ENCODE assay signal across 8 cellular contexts in genomic region chr2:130355578-130356431, GRCh38. TPM values are rescaled to one million over a fixed set of nuclear protein-coding genes. Genes with fewer than 3 reads are reported as not detected.
DNase-seq lines count a peak whose midpoint lies in the region; ATAC-seq and TF ChIP-seq lines count a peak whose summit lies in the region.

A gene with protein sequence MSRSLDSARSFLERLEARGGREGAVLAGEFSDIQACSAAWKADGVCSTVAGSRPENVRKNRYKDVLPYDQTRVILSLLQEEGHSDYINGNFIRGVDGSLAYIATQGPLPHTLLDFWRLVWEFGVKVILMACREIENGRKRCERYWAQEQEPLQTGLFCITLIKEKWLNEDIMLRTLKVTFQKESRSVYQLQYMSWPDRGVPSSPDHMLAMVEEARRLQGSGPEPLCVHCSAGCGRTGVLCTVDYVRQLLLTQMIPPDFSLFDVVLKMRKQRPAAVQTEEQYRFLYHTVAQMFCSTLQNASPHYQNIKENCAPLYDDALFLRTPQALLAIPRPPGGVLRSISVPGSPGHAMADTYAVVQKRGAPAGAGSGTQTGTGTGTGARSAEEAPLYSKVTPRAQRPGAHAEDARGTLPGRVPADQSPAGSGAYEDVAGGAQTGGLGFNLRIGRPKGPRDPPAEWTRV (plus strand): TSS chr2:130356056. CDS start chr2:130356108, 52 bp downstream.

- peak within 1 kb of the TSS; percentile 88 for H3K4me2 ChIP-seq in GM23338

- peak; percentile 72 for DNase-seq in GM23338 (ENCODE audit: low spot score)
- peak; percentile 41 to 55 for DNase-seq in Kasumi-1 (lab: John Stamatoyannopoulos, UW)
- DNase-seq in SK-N-MC (ENCODE audit: low read depth, low spot score), result no peak
- DNase-seq in adipocyte (ENCODE audit: low read depth), result peak; percentile 96
- DNase-seq in Right ventricle myocardium superior, result peak; percentile 96
- DNase-seq in ovary, result peak; percentile 83 to 90 (median 88)
- no peak for DNase-seq in KG1 (lab: John Stamatoyannopoulos, UW)

- H4K20me1 ChIP-seq in GM23338 (replicated peaks; ENCODE audit: insufficient read depth), result peaks cover 3% of the 10 kb centered on the region; the same call in 1 of the 2 replicates

- ATAC-seq in GM23338, result peak; percentile 86
- ATAC-seq in Right ventricle myocardium superior (ENCODE audit: poor library complexity), result peak; percentile 98

- intact Hi-C loops in Right ventricle myocardium superior (cut with DNase I) (no loop called here), ovary (cut with DNase I) (no loop called here)

- WGBS in ovary, 3 donors, result 0% methylated on average over 61 to 107 of the region's 107 CpGs

- H3K9me3 Mint-ChIP-seq in GM23338, result no peaks in the 10 kb centered on the region

- no peaks in the 10 kb centered on the region for H3K36me3 ChIP-seq in GM23338 (ENCODE audit: insufficient read depth)
- H3K36me3 ChIP-seq in SK-N-MC (ENCODE audit: insufficient read depth, low read length), result no peaks in the 10 kb centered on the region
- H3K36me3 ChIP-seq in adipocyte (ENCODE audit: control insufficient read depth, insufficient read depth, low read length, severe bottlenecking), result no peaks in the 10 kb centered on the region
- no peaks in the 10 kb centered on the region for H3K36me3 ChIP-seq in ovary

- H3K9me2 ChIP-seq in GM23338 (ENCODE audit: insufficient read depth), result no peaks in the 10 kb centered on the region

- TF ChIP-seq CTCF in GM23338 (conservative IDR thresholded peaks at IDR 0.05; ENCODE audit: low read depth in 2 of 2), result peak; percentile 33 to 50
- TF ChIP-seq CTCF in ovary (IDR thresholded peaks at IDR 0.05), result peak; percentile 34 to 67 (median 46)

- H3K27me3 ChIP-seq in GM23338 (ENCODE audit: insufficient read depth) (peaks cover 38% of the 10 kb centered on the region), adipocyte (replicated peaks; ENCODE audit: control insufficient read depth, insufficient read depth, low read length) (no peaks in the 10 kb centered on the region), ovary (no peaks in the 10 kb centered on the region)

- no peaks in the 10 kb centered on the region; the same call in 2 of the 3 replicates for H3K36me3 Mint-ChIP-seq in GM23338 (ENCODE audit: low read depth)

- no peaks in the 10 kb centered on the region for H3K79me2 ChIP-seq in GM23338 (replicated peaks; ENCODE audit: insufficient read depth)

- peak; percentile 63 for TF ChIP-seq POLR2A in ovary (IDR thresholded peaks at IDR 0.05)

- no peaks in the 10 kb centered on the region for H3K9me3 ChIP-seq in SK-N-MC (ENCODE audit: low read depth, low read length)
- H3K9me3 ChIP-seq in adipocyte (ENCODE audit: control insufficient read depth, low read length), result no peaks in the 10 kb centered on the region
- H3K9me3 ChIP-seq in ovary, result no peaks in the 10 kb centered on the region

- no peak within 1 kb of the TSS for H3K27ac Mint-ChIP-seq in GM23338

- H3K4me3 ChIP-seq in GM08714 (ENCODE audit: low read length), result peak within 1 kb of the TSS; percentile 69
- H3K4me3 ChIP-seq in GM23338, result peak within 1 kb of the TSS; percentile 68
- peak within 1 kb of the TSS; percentile 78 for H3K4me3 ChIP-seq in SK-N-MC
- H3K4me3 ChIP-seq in adipocyte (ENCODE audit: low read length), result peak within 1 kb of the TSS; percentile 85
- peak within 1 kb of the TSS; percentile 55 for H3K4me3 ChIP-seq in ovary

- peak within 1 kb of the TSS; percentile 79 for H3K4me3 Mint-ChIP-seq in GM23338

- no peak within 1 kb of the TSS for H3K27ac ChIP-seq in GM23338 (ENCODE audit: low read depth)
- H3K27ac ChIP-seq in SK-N-MC, result no peak within 1 kb of the TSS
- H3K27ac ChIP-seq in ovary, result peak within 1 kb of the TSS in 1 of 2 donors; percentile 42

- no peaks in the 10 kb centered on the region for H3F3A ChIP-seq in GM23338 (replicated peaks; ENCODE audit: low read depth)

- H3K9ac ChIP-seq in SK-N-MC (ENCODE audit: insufficient read length), result peak within 1 kb of the TSS; percentile 53
- peak within 1 kb of the TSS; percentile 87 for H3K9ac ChIP-seq in adipocyte (ENCODE audit: low read length)

- H3K27me3 Mint-ChIP-seq in GM23338 (ENCODE audit: insufficient read depth, low read depth, poor library complexity), result peaks cover 30% of the 10 kb centered on the region

- TF ChIP-seq EP300 in ovary (IDR thresholded peaks at IDR 0.05), result no peak

- peaks cover 15% of the 10 kb centered on the region for H3K4me1 Mint-ChIP-seq in GM23338

- H2AFZ ChIP-seq in GM23338, result peak within 1 kb of the TSS; percentile 72

- H3K4me1 ChIP-seq in GM23338 (ENCODE audit: insufficient read depth) (no peaks in the 10 kb centered on the region), adipocyte (ENCODE audit: control insufficient read depth, insufficient read depth, low read length) (no peaks in the 10 kb centered on the region), ovary (ENCODE audit: insufficient read depth) (peaks cover 5% of the 10 kb centered on the region)

TF ChIP-seq in GM23338, 12 proteins besides CTCF, POLR2A, EP300 and RAD21:
- TF ChIP-seq POLR2AphosphoS5 (IDR thresholded peaks at IDR 0.05; ENCODE audit: low read depth) (0 out of 2 replicates have a peak, but pooled peaks have one; percentile 59), NANOG (IDR thresholded peaks at IDR 0.05; ENCODE audit: borderline replicate concordance) (no peak), EZH2 (IDR thresholded peaks at IDR 0.05; ENCODE audit: low read depth, unreplicated experiment) (no peak), CREB1 (CRISPR knock-in tag; IDR thresholded peaks at IDR 0.05; ENCODE audit: low read depth) (0 out of 2 replicates have a peak, but pooled peaks have one; percentile 14), ZNF114 (CRISPR knock-in tag; IDR thresholded peaks at IDR 0.05) (no peak)
- TF ChIP-seq, protein P1, sequence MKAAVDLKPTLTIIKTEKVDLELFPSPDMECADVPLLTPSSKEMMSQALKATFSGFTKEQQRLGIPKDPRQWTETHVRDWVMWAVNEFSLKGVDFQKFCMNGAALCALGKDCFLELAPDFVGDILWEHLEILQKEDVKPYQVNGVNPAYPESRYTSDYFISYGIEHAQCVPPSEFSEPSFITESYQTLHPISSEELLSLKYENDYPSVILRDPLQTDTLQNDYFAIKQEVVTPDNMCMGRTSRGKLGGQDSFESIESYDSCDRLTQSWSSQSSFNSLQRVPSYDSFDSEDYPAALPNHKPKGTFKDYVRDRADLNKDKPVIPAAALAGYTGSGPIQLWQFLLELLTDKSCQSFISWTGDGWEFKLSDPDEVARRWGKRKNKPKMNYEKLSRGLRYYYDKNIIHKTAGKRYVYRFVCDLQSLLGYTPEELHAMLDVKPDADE (IDR thresholded peaks at IDR 0.05), result no peak

RNA-seq across cellular contexts. Expression of the gene that starts here (rescaled TPM):
- total RNA-seq in GM23338 (2014; rRNA removed; shearing (Covaris generic)), result 9.8 and 10.9 TPM in 2 replicates
- polyA plus RNA-seq in GM23338 (2016; fragmentation: Nextera tagmentation; extraction: Ambion mirVana) (8.7 and 10.1 TPM in 2 replicates), ovary (10 to 100 TPM; 29.0 to 62.6 TPM)
- total RNA-seq in Right ventricle myocardium superior (15.7 TPM), ovary (10 to 100 TPM; 22.2 to 47.2 (median 30.8) TPM)

Comparison
In these comparisons a context has a peak if more than half of its experiments do, and no peak if none do; other contexts are left out.
1. DNase-seq: peak in GM23338 (single experiment), Kasumi-1 (2 of 2), adipocyte (single experiment), Right ventricle myocardium superior (single experiment) and ovary (5 of 5); none in SK-N-MC (single experiment) and KG1 (single experiment).
2. Peak in every context shown above with its lines, with median percentiles within 50 percentile points of each other: H3K4me3 ChIP-seq.